8 cellular contexts compared by ENCODE assay signal in genomic region chr17:1532836-1533602, GRCh38. TPM values are rescaled to one million over a fixed set of nuclear protein-coding genes. Genes with fewer than 3 reads are reported as not detected.
DNase-seq lines count a peak whose midpoint lies in the region; TF ChIP-seq lines count a peak whose summit lies in the region.

No MANE protein-coding gene starts in this region.

- H3K27ac ChIP-seq in suprapubic skin (no peak overlapping the region), thyroid gland (no peak overlapping the region)

- POLR2A ChIA-PET in BJ (lab: Charles Lee), result no interaction called here
- POLR2A ChIA-PET in activated CD4-positive, alpha-beta memory T cell treated with anti-CD3 and anti-CD28 coated beads for 36 hours (lab: Charles Lee), result interaction anchor here (0.6 kb wide), 1 partner anchor 1062 kb away, joined by 5 read pairs; no protein-coding TSS in a partner anchor

- peaks cover 28% of the 10 kb centered on the region for H3K36me3 ChIP-seq in BJ (ENCODE audit: control insufficient read depth, insufficient read depth, low read length)
- peaks cover 91% of the 10 kb centered on the region for H3K36me3 ChIP-seq in suprapubic skin
- H3K36me3 ChIP-seq in thyroid gland, result peaks cover 37 to 66% of the 10 kb centered on the region in 2 donors

- TF ChIP-seq CTCF in BJ (IDR thresholded peaks at IDR 0.05; ENCODE audit: insufficient read depth, low read depth, low read length) (0 out of 2 replicates have a peak, but pooled peaks have one; percentile 16), foreskin fibroblast (IDR thresholded peaks at IDR 0.05; ENCODE audit: low read depth, low read length) (peak; percentile 12), suprapubic skin (IDR thresholded peaks at IDR 0.05) (no peak), thyroid gland (IDR thresholded peaks at IDR 0.05) (peak in 1 of 6 experiments; percentile 4)

- H3K9me3 Mint-ChIP-seq in activated CD4-positive, alpha-beta memory T cell treated with anti-CD3 and anti-CD28 coated beads for 36 hours, result no peaks in the 10 kb centered on the region

- CTCF ChIA-PET in BJ (lab: Yijun Ruan, JAX), result interaction anchor here (1.1 to 2.1 kb wide), 5 partner anchors 10 to 200 kb away, joined by 3 to 5 read pairs (median 5); partner anchors contain the start of gene INPP5K
- CTCF ChIA-PET in activated CD4-positive, alpha-beta memory T cell treated with anti-CD3 and anti-CD28 coated beads for 36 hours (lab: Charles Lee), result interaction anchor here (0.6 to 1.6 kb wide), 5 partner anchors 13 to 171 kb away, joined by 3 to 17 read pairs (median 3); no protein-coding TSS in a partner anchor

- 71% methylated on average over 6 of the region's 10 CpGs for WGBS in suprapubic skin
- 88 to 89% methylated on average over 10 of the region's 10 CpGs for WGBS in thyroid gland, 2 donors

- TF ChIP-seq EP300 in suprapubic skin (IDR thresholded peaks at IDR 0.05), result no peak

- in situ Hi-C loops in KBM-7 (cut with MboI; ENCODE audit: low pct_unique_long_range_greater_than_20kb, low sequenced_read_pairs), result no loop called here

- H3K27me3 Mint-ChIP-seq in activated CD4-positive, alpha-beta memory T cell treated with anti-CD3 and anti-CD28 coated beads for 36 hours, result no peaks in the 10 kb centered on the region

- DNase-seq in BJ (ENCODE audit: low read depth) (no peak), KBM-7 (peak; percentile 82), foreskin fibroblast (peak in 1 of 2 donors; percentile 28), COLO829 (ENCODE audit: low spot score) (no peak), suprapubic skin (ENCODE audit: low spot score in 2 of 2) (no peak), thyroid gland (no peak)
- peak; percentile 61 for DNase-seq in activated CD4-positive, alpha-beta memory T cell treated with anti-CD3 and anti-CD28 coated beads for 36 hours
- peak; percentile 49 for DNase-seq in stimulated activated CD8-positive, alpha-beta memory T cell treated with anti-CD3 and anti-CD28 coated beads, Interleukin-4, amount 100 ng/mL, for 48 hours

- no peaks in the 10 kb centered on the region for H3K9me3 ChIP-seq in suprapubic skin
- no peaks in the 10 kb centered on the region for H3K9me3 ChIP-seq in thyroid gland

- TF ChIP-seq POLR2A in suprapubic skin (IDR thresholded peaks at IDR 0.05) (no peak), thyroid gland (IDR thresholded peaks at IDR 0.05) (no peak)

- H3K4me1 Mint-ChIP-seq in activated CD4-positive, alpha-beta memory T cell treated with anti-CD3 and anti-CD28 coated beads for 36 hours (ENCODE audit: low read depth), result peaks cover 5% of the 10 kb centered on the region

- no peak overlapping the region for H3K27ac Mint-ChIP-seq in activated CD4-positive, alpha-beta memory T cell treated with anti-CD3 and anti-CD28 coated beads for 36 hours

- no peak overlapping the region for H3K4me3 Mint-ChIP-seq in activated CD4-positive, alpha-beta memory T cell treated with anti-CD3 and anti-CD28 coated beads for 36 hours

- no peaks in the 10 kb centered on the region for H3K27me3 ChIP-seq in BJ (ENCODE audit: control insufficient read depth, insufficient read depth, low read length)
- no peaks in the 10 kb centered on the region for H3K27me3 ChIP-seq in suprapubic skin
- no peaks in the 10 kb centered on the region for H3K27me3 ChIP-seq in thyroid gland

- peaks cover 14% of the 10 kb centered on the region for H3K36me3 Mint-ChIP-seq in activated CD4-positive, alpha-beta memory T cell treated with anti-CD3 and anti-CD28 coated beads for 36 hours

- H3K4me1 ChIP-seq in suprapubic skin (no peaks in the 10 kb centered on the region), thyroid gland (peaks cover 6 to 8% of the 10 kb centered on the region in 2 donors)

- H3K4me3 ChIP-seq in BJ (ENCODE audit: low read depth, low read length), result no peak overlapping the region
- no peak overlapping the region for H3K4me3 ChIP-seq in foreskin fibroblast (ENCODE audit: low read depth in 1 of 2, low read length in 2 of 2)
- H3K4me3 ChIP-seq in suprapubic skin, result no peak overlapping the region
- H3K4me3 ChIP-seq in thyroid gland (replicated peaks in 1 of 3), result no peak overlapping the region

- intact Hi-C loops in activated CD4-positive, alpha-beta memory T cell treated with anti-CD3 and anti-CD28 coated beads for 36 hours (cut with micrococcal nuclease), result no loop called here
- intact Hi-C loops in thyroid gland (cut with DNase I), result no loop called here

RNA-seq across cellular contexts. Expression of gene INPP5K, which starts 16.6 kb away (rescaled TPM):
- 43.9 and 45.3 TPM in 2 replicates for polyA plus RNA-seq in BJ (2011; rRNA removed)
- polyA minus RNA-seq in BJ (2011; rRNA and poly(A)+ RNA removed), result 42.5 and 50.9 TPM in 2 replicates
- total RNA-seq in activated CD4-positive, alpha-beta memory T cell treated with anti-CD3 and anti-CD28 coated beads for 36 hours, result 10 to 100 TPM; 21.2 to 24.0 TPM
- total RNA-seq in suprapubic skin (100 to 1,000 TPM in 3 of 4 donors, 10 to 100 TPM in 1; 91.8 to 160 (median 123) TPM), thyroid gland (100 to 1,000 TPM; 124 to 285 (median 158) TPM)

RNA-seq across cellular contexts. Expression of gene PITPNA, which starts 29.6 kb away (rescaled TPM):
- 35.8 and 37.2 TPM in 2 replicates for polyA plus RNA-seq in BJ (2011; rRNA removed)
- 17.1 and 19.2 TPM in 2 replicates for polyA minus RNA-seq in BJ (2011; rRNA and poly(A)+ RNA removed)
- total RNA-seq in activated CD4-positive, alpha-beta memory T cell treated with anti-CD3 and anti-CD28 coated beads for 36 hours, result 10 to 100 TPM; 42.6 to 43.3 TPM
- 10 to 100 TPM; 49.6 to 71.9 (median 61.5) TPM for total RNA-seq in suprapubic skin
- total RNA-seq in thyroid gland, result 10 to 100 TPM; 49.9 to 64.7 (median 54.2) TPM

RNA-seq across cellular contexts. Expression of gene MYO1C, which starts 40.5 kb away (rescaled TPM):
- polyA plus RNA-seq in BJ (2011; rRNA removed), result 211 and 321 TPM in 2 replicates
- 436 and 556 TPM in 2 replicates for polyA minus RNA-seq in BJ (2011; rRNA and poly(A)+ RNA removed)
- 10 to 100 TPM; 42.8 to 46.7 TPM for total RNA-seq in activated CD4-positive, alpha-beta memory T cell treated with anti-CD3 and anti-CD28 coated beads for 36 hours
- total RNA-seq in suprapubic skin (100 to 1,000 TPM in 2 of 4 donors, 10 to 100 TPM in 2; 74.9 to 116 (median 103) TPM), thyroid gland (100 to 1,000 TPM; 103 to 145 (median 121) TPM)

Comparison
In these comparisons a context has a peak if more than half of its experiments do, and no peak if none do; other contexts are left out.
1. DNase-seq: peak in KBM-7 (single experiment), activated CD4-positive, alpha-beta memory T cell treated with anti-CD3 and anti-CD28 coated beads for 36 hours (single experiment) and stimulated activated CD8-positive, alpha-beta memory T cell treated with anti-CD3 and anti-CD28 coated beads, Interleukin-4, amount 100 ng/mL, for 48 hours (single experiment); none in BJ (single experiment), COLO829 (single experiment), suprapubic skin (0 of 2) and thyroid gland (0 of 2).
2. CTCF ChIP-seq: peak in BJ (single experiment) and foreskin fibroblast (single experiment); none in suprapubic skin (0 of 2).